In the genomic region with DNA sequence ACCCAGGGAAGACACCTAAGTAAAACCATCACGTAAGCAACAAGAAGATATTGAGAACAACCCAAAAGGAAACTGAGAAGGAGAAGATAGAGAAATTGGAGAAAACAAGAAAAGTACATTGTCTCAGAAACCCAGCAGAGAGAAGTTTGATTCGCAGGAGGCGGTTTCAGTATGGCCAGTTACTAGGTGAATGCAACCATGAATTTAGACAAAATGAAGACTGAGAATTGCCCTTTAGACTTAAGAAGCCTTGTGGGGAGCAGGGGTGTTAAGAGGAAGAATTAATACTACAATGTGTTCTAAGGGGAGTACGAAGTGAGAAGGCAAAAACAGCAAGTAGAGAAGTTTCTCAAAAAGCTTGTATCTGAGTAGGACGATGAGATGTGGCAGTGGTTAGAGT, we compare ENCODE assay signal across 31 cellular contexts.
"Had no signal": no experiment of that assay in that cellular context is flagged by ENCODE, and none has a peak within 500 bp of the region (broad histone marks: within the 10 kb centered on the region; RNA-seq: fewer than 3 reads in every experiment).

No MANE protein-coding gene starts in this region.

- ATAC-seq: body of pancreas; effector memory CD8-positive, alpha-beta T cell; left colon; naive thymus-derived CD4-positive, alpha-beta T cell; right cardiac atrium; stimulated activated naive B cell treated with anti-CD40 and anti-IgM and Interleukin-4, amounts not matched to agents 10 μg/mL and 1 μg/mL and 100 μg/mL, for 72 hours had no signal

- H3K36me3 ChIP-seq: adrenal gland, cardiac muscle cell, stomach, thyroid gland, upper lobe of left lung, vagina had no signal

- H3K27ac ChIP-seq: adrenal gland, body of pancreas, cardiac muscle cell, coronary artery, dorsolateral prefrontal cortex, stomach, thyroid gland, upper lobe of left lung, vagina had no signal

- H3K9me3 ChIP-seq: adrenal gland, body of pancreas, stomach, thyroid gland, upper lobe of left lung, vagina had no signal

- H3K27me3 ChIP-seq: adrenal gland, body of pancreas, cardiac muscle cell, dorsolateral prefrontal cortex, stomach, thyroid gland, upper lobe of left lung, vagina had no signal

- H3K4me1 ChIP-seq: adrenal gland, body of pancreas, stomach, thyroid gland, upper lobe of left lung, vagina had no signal

- H3K4me3 ChIP-seq: adrenal gland, body of pancreas, cardiac muscle cell, coronary artery, dorsolateral prefrontal cortex, stomach, thyroid gland, upper lobe of left lung, vagina had no signal

- DNase-seq: activated CD4-positive, alpha-beta T cell treated with anti-CD3 and anti-CD28 coated beads for 4 hours; activated CD4-positive, alpha-beta T cell treated with anti-CD3 and anti-CD28 coated beads, Interleukin-2, amount 50 U/mL, for 4 hours; activated CD4-positive, CD25-positive, alpha-beta regulatory T cell; activated effector memory CD4-positive, alpha-beta T cell treated with Interleukin-2 at 50 U/mL for 16 hours; activated naive CD4-positive, alpha-beta T cell treated with anti-CD3 and anti-CD28 coated beads for 36 hours; activated naive CD8-positive, alpha-beta T cell treated with anti-CD3 and anti-CD28 coated beads for 36 hours; activated T-cell treated with anti-CD3 and anti-CD28 coated beads for 4 hours; adrenal gland; aorta; body of pancreas; cerebellar nuclear complex; dorsolateral prefrontal cortex; effector memory CD8-positive, alpha-beta T cell; erythroblast; head of caudate nucleus; hippocampal formation; kidney; left colon; midbrain; naive thymus-derived CD4-positive, alpha-beta T cell; posterior cingulate gyrus; right cardiac atrium; stimulated activated CD4-positive, alpha-beta T cell treated with anti-CD3 and anti-CD28 coated beads, Interleukin-15, amount 100 ng/mL, for 24 hours; stimulated activated CD4-positive, alpha-beta T cell treated with anti-CD3 and anti-CD28 coated beads, Interleukin-2, amount 100 ng/mL, for 24 hours; stimulated activated naive B cell treated with anti-CD40 and anti-IgM and Interleukin-4, amounts not matched to agents 10 μg/mL and 1 μg/mL and 100 μg/mL, for 72 hours; stomach; thyroid gland; upper lobe of left lung had no signal
